8 cellular contexts compared by ENCODE assay signal in genomic region chr6:6712258-6712978, GRCh38.
DNase-seq lines count a peak whose midpoint lies in the region; ATAC-seq and TF ChIP-seq lines count a peak whose summit lies in the region.

No MANE protein-coding gene starts in this region.

- H3K27me3 ChIP-seq in heart right ventricle (no peaks in the 10 kb centered on the region), stomach (no peaks in the 10 kb centered on the region)

- ATAC-seq in GM21576 (IDR thresholded peaks at IDR 0.05; ENCODE audit: unreplicated experiment): peak; percentile 22
- peak in 7 of 8 donors; percentile 3 to 36 (median 13) for ATAC-seq in heart right ventricle

- H3K9me3 ChIP-seq in heart right ventricle (no peaks in the 10 kb centered on the region), stomach (no peaks in the 10 kb centered on the region)

- H3K27ac ChIP-seq in heart right ventricle (peak overlapping the region in 2 of 10 donors; percentile 25 to 77), stomach (peak overlapping the region; percentile 76 to 93 (median 81))

- no peaks in the 10 kb centered on the region for H3K36me3 ChIP-seq in heart right ventricle
- H3K36me3 ChIP-seq in stomach: no peaks in the 10 kb centered on the region

- peak overlapping the region; percentile 43 for H3K4me3 ChIP-seq in AG10803 (ENCODE audit: low read length)
- H3K4me3 ChIP-seq in heart right ventricle: no peak overlapping the region
- H3K4me3 ChIP-seq in stomach: peak overlapping the region in 3 of 4 donors; percentile 1 to 13 (median 2)

- peak; percentile 24 for TF ChIP-seq CTCF in AG10803 (conservative IDR thresholded peaks at IDR 0.05; ENCODE audit: low read length)
- TF ChIP-seq CTCF in heart right ventricle (IDR thresholded peaks at IDR 0.05): no peak
- peak in 1 of 7 experiments; percentile 27 for TF ChIP-seq CTCF in stomach (IDR thresholded peaks at IDR 0.05)

- 69 to 74% methylated on average over 15 of the region's 15 CpGs for WGBS in heart right ventricle, 2 donors
- 20 to 32% (median 25%) methylated on average over 14 to 15 of the region's 15 CpGs for WGBS in stomach, 5 donors

- H3K4me1 ChIP-seq in heart right ventricle (peaks cover 10 to 50% (median 31%) of the 10 kb centered on the region in 9 donors), stomach (peaks cover 21 to 39% (median 31%) of the 10 kb centered on the region in 4 donors)

- DNase-seq in AG10803 (ENCODE audit: low read depth) (peak; percentile 97), SHP77 treated with DMSO at 0.1 percent for 48 hours (lab: John Stamatoyannopoulos, UW) (peak; percentile 33), heart right ventricle (no peak), stomach (peak; percentile 72), NCI-H1694 treated with DMSO at 0.1 percent for 48 hours (lab: John Stamatoyannopoulos, UW) (no peak), GM19240 (ENCODE audit: insufficient read length, low spot score) (no peak)
- DNase-seq in activated CD4-positive, CD25-positive, alpha-beta regulatory T cell treated with anti-CD3 and anti-CD28 coated beads, Interleukin-2, amount 50 U/mL, for 72 hours: no peak

- intact Hi-C loops in heart right ventricle (cut with DNase I) (no loop called here), stomach (cut with DNase I; ENCODE audit: low total_unique reads) (no loop called here)

- no peak for TF ChIP-seq EP300 in stomach (IDR thresholded peaks at IDR 0.05)

- TF ChIP-seq POLR2A in stomach (IDR thresholded peaks at IDR 0.05): no peak

Comparison
In these comparisons a context has a peak if more than half of its experiments do, and no peak if none do; other contexts are left out.
1. DNase-seq: peak in AG10803 (single experiment), SHP77 treated with DMSO at 0.1 percent for 48 hours (single experiment) and stomach (single experiment); none in heart right ventricle (0 of 2), NCI-H1694 treated with DMSO at 0.1 percent for 48 hours (single experiment), activated CD4-positive, CD25-positive, alpha-beta regulatory T cell treated with anti-CD3 and anti-CD28 coated beads, Interleukin-2, amount 50 U/mL, for 72 hours (single experiment) and GM19240 (single experiment).
2. H3K4me3 ChIP-seq: peak in AG10803 (single experiment) and stomach (3 of 4); none in heart right ventricle (0 of 10).